ENCODE assay signal across 8 cellular contexts in genomic region chr2:75098856-75099255, GRCh38.
DNase-seq lines count a peak whose midpoint lies in the region; ATAC-seq, FAIRE-seq and TF ChIP-seq lines count a peak whose summit lies in the region.

No MANE protein-coding gene starts in this region.

- no peak for FAIRE-seq in H54 (lab: Jason Lieb, UNC)

- H3K27ac ChIP-seq in RWPE2 (ENCODE audit: poor library complexity, severe bottlenecking), result no peak overlapping the region

- H3K9me3 ChIP-seq in RWPE2 (ENCODE audit: severe bottlenecking), result no peaks in the 10 kb centered on the region

- no peak for TF ChIP-seq POLR2A in H54 (IDR thresholded peaks at IDR 0.05; ENCODE audit: low read depth, low read length)

- DNase-seq in Ammon's horn (ENCODE audit: low spot score) (peak; percentile 7), H54 (ENCODE audit: insufficient read length, low spot score) (peak; percentile 21), RWPE2 (ENCODE audit: low spot score) (no peak), glutamatergic neuron (no peak)

- peaks cover 6% of the 10 kb centered on the region for H3K36me3 Mint-ChIP-seq in glutamatergic neuron (ENCODE audit: unreplicated experiment)

- no peaks in the 10 kb centered on the region for H3K27me3 Mint-ChIP-seq in glutamatergic neuron (ENCODE audit: unreplicated experiment)

- H3K4me3 ChIP-seq in RWPE2 (ENCODE audit: severe bottlenecking), result no peak overlapping the region

- H3K36me3 ChIP-seq in RWPE2 (ENCODE audit: low read depth), result no peaks in the 10 kb centered on the region

- H3K27ac Mint-ChIP-seq in glutamatergic neuron (ENCODE audit: unreplicated experiment), result peak overlapping the region; percentile 14

- no peak overlapping the region for H3K4me3 Mint-ChIP-seq in glutamatergic neuron (ENCODE audit: unreplicated experiment)

- H3K9me3 Mint-ChIP-seq in glutamatergic neuron (ENCODE audit: unreplicated experiment), result no peaks in the 10 kb centered on the region

- peaks cover 6% of the 10 kb centered on the region for H3K4me1 ChIP-seq in RWPE2 (ENCODE audit: insufficient read depth, poor library complexity, severe bottlenecking)

- ATAC-seq in RWPE2 (ENCODE audit: low read depth) (no peak), HG03521 (IDR thresholded peaks at IDR 0.05; ENCODE audit: unreplicated experiment) (no peak), GM18909 (IDR thresholded peaks at IDR 0.05; ENCODE audit: poor library complexity, unreplicated experiment) (no peak), GM19324 (IDR thresholded peaks at IDR 0.05; ENCODE audit: low FRiP score, unreplicated experiment) (no peak), HG03520 (IDR thresholded peaks at IDR 0.05; ENCODE audit: unreplicated experiment) (no peak)

- no peaks in the 10 kb centered on the region for H3K27me3 ChIP-seq in RWPE2 (ENCODE audit: insufficient read depth, poor library complexity, severe bottlenecking)

- peak; percentile 39 for TF ChIP-seq CTCF in RWPE2 (IDR thresholded peaks at IDR 0.05; ENCODE audit: poor library complexity, severe bottlenecking)
- peak; percentile 51 for TF ChIP-seq CTCF in glutamatergic neuron (IDR thresholded peaks at IDR 0.05; ENCODE audit: partially characterized antibody, unreplicated experiment)

- H3K4me1 Mint-ChIP-seq in glutamatergic neuron (ENCODE audit: low read depth, unreplicated experiment), result peaks cover 4% of the 10 kb centered on the region

Comparison
In these comparisons a context has a peak if more than half of its experiments do, and no peak if none do; other contexts are left out.
1. DNase-seq: peak in Ammon's horn (single experiment) and H54 (single experiment); none in RWPE2 (single experiment) and glutamatergic neuron (single experiment).